Comparison of ENCODE assay signal across 18 cellular contexts in genomic region chr10:118383063-118383689, GRCh38.
"Had no signal": no experiment of that assay in that cellular context is flagged by ENCODE, and none has a peak within 500 bp of the region (broad histone marks: within the 10 kb centered on the region; RNA-seq: fewer than 3 reads in every experiment).

No MANE protein-coding gene starts in this region.

- H3K36me3 ChIP-seq: esophagus squamous epithelium, sigmoid colon, thyroid gland had no signal

- ATAC-seq: left colon; left ventricle myocardium superior; mucosa of descending colon; naive thymus-derived CD8-positive, alpha-beta T cell; stimulated activated naive CD8-positive, alpha-beta T cell treated with anti-CD3 and anti-CD28 coated beads, Interleukin-15, amount 100 ng/mL, for 72 hours had no signal

- H3K9me3 ChIP-seq: mucosa of descending colon, thyroid gland had no signal

- DNase-seq: effector memory CD4-positive, alpha-beta T cell; esophagus squamous epithelium; foreskin fibroblast; left colon; left ventricle myocardium superior; mucosa of descending colon; naive thymus-derived CD8-positive, alpha-beta T cell; posterior cingulate gyrus; sigmoid colon; stimulated activated CD4-positive, alpha-beta T cell treated with anti-CD3 and anti-CD28 coated beads, Interleukin-2, amount 100 ng/mL, for 24 hours; stimulated activated CD4-positive, alpha-beta T cell treated with anti-CD3 and anti-CD28 coated beads, Interleukin-4, amount 100 ng/mL, for 4 hours; stimulated activated naive B cell treated with anti-CD40 and anti-IgM and Interleukin-4, amounts not matched to agents 10 μg/mL and 1 μg/mL and 100 μg/mL, for 72 hours; stimulated activated naive CD8-positive, alpha-beta T cell treated with anti-CD3 and anti-CD28 coated beads, Interleukin-15, amount 100 ng/mL, for 72 hours; thyroid gland had no signal

- H3K4me1 ChIP-seq: esophagus squamous epithelium, sigmoid colon, thyroid gland had no signal

- H3K4me3 ChIP-seq: esophagus squamous epithelium, mucosa of descending colon, sigmoid colon, skin epidermis, thyroid gland had no signal

- H3K27ac ChIP-seq: epithelial cell of prostate, esophagus squamous epithelium, sigmoid colon, skin epidermis, thyroid gland had no signal

- FAIRE-seq: endometrium, urothelium cell line had no signal

- H3K27me3 ChIP-seq: thyroid gland had no signal
